Comparison of ENCODE assay signal across 10 cellular contexts in genomic region chr6:24931752-24932691, GRCh38. TPM values are rescaled to one million over a fixed set of nuclear protein-coding genes. Genes with fewer than 3 reads are reported as not detected.
DNase-seq lines count a peak whose midpoint lies in the region; ATAC-seq lines count a peak whose summit lies in the region.
"Had no signal": no experiment of that assay in that cellular context is flagged by ENCODE, and none has a peak within 500 bp of the region (broad histone marks: within the 10 kb centered on the region; RNA-seq: fewer than 3 reads in every experiment).

No MANE protein-coding gene starts in this region.

- CTCF ChIA-PET in activated naive CD4-positive, alpha-beta T cell treated with anti-CD3 and anti-CD28 coated beads for 36 hours (lab: Charles Lee): interaction anchor here (1.0 to 9.6 kb wide), 24 partner anchors 9 to 104 kb away, joined by 3 to 168 read pairs (median 17); no protein-coding TSS in a partner anchor

- no peak for ATAC-seq in central memory CD8-positive, alpha-beta T cell (replicated peaks; ENCODE audit: extremely low read depth, poor library complexity, severe bottlenecking)
- ATAC-seq in stimulated activated naive CD8-positive, alpha-beta T cell treated with anti-CD3 and anti-CD28 coated beads, Interleukin-15, amount 100 ng/mL, for 72 hours: peak; percentile 35
- ATAC-seq in GM19452 (IDR thresholded peaks at IDR 0.05; ENCODE audit: unreplicated experiment): no peak
- ATAC-seq: K562 had no signal

- peak overlapping the region; percentile 24 for H3K4me3 ChIP-seq in Jurkat, Clone E6-1 (ENCODE audit: low read length)
- no peak overlapping the region for H3K4me3 ChIP-seq in SJCRH30
- H3K4me3 ChIP-seq: K562 had no signal

- H3K27me3 ChIP-seq in SJCRH30: no peaks in the 10 kb centered on the region

- no peak for DNase-seq in activated naive CD4-positive, alpha-beta T cell treated with anti-CD3 and anti-CD28 coated beads for 36 hours
- DNase-seq in activated naive CD4-positive, alpha-beta T cell treated with anti-CD3 and anti-CD28 coated beads, Interleukin-2, amount 50 U/mL, for 16 hours: no peak
- DNase-seq in Jurkat, Clone E6-1 (ENCODE audit: low read depth, low spot score): peak; percentile 87
- DNase-seq in central memory CD8-positive, alpha-beta T cell (ENCODE audit: low spot score in 2 of 2): no peak
- no peak for DNase-seq in stimulated activated naive CD8-positive, alpha-beta T cell treated with anti-CD3 and anti-CD28 coated beads, Interleukin-15, amount 100 ng/mL, for 72 hours
- DNase-seq in NCI-H1436 (lab: John Stamatoyannopoulos, UW) (no peak), SJCRH30 (no peak)

- no peaks in the 10 kb centered on the region for H3K36me3 ChIP-seq in SJCRH30

- H3K4me1 ChIP-seq in SJCRH30: peaks cover 12% of the 10 kb centered on the region; the same call in 1 of the 2 replicates

- peaks cover 6% of the 10 kb centered on the region for H3K9me3 Mint-ChIP-seq in activated naive CD4-positive, alpha-beta T cell treated with anti-CD3 and anti-CD28 coated beads for 36 hours
- H3K9me3 Mint-ChIP-seq in central memory CD8-positive, alpha-beta T cell: peaks cover 6% of the 10 kb centered on the region
- H3K9me3 Mint-ChIP-seq in stimulated activated naive CD8-positive, alpha-beta T cell treated with anti-CD3 and anti-CD28 coated beads, Interleukin-15, amount 100 ng/mL, for 72 hours: peaks cover 7 to 8% of the 10 kb centered on the region in 2 donors

- H3K4me1 Mint-ChIP-seq in activated naive CD4-positive, alpha-beta T cell treated with anti-CD3 and anti-CD28 coated beads for 36 hours (ENCODE audit: low read depth): peaks cover 66% of the 10 kb centered on the region
- H3K4me1 Mint-ChIP-seq in central memory CD8-positive, alpha-beta T cell: peaks cover 41% of the 10 kb centered on the region
- H3K4me1 Mint-ChIP-seq in stimulated activated naive CD8-positive, alpha-beta T cell treated with anti-CD3 and anti-CD28 coated beads, Interleukin-15, amount 100 ng/mL, for 72 hours: peaks cover 61% of the 10 kb centered on the region

- H3K27me3 Mint-ChIP-seq in activated naive CD4-positive, alpha-beta T cell treated with anti-CD3 and anti-CD28 coated beads for 36 hours (ENCODE audit: low read depth): no peaks in the 10 kb centered on the region
- no peaks in the 10 kb centered on the region for H3K27me3 Mint-ChIP-seq in central memory CD8-positive, alpha-beta T cell
- H3K27me3 Mint-ChIP-seq in stimulated activated naive CD8-positive, alpha-beta T cell treated with anti-CD3 and anti-CD28 coated beads, Interleukin-15, amount 100 ng/mL, for 72 hours: no peaks in the 10 kb centered on the region

- no peaks in the 10 kb centered on the region for H3K9me3 ChIP-seq in SJCRH30 (replicated peaks)

- peak overlapping the region; percentile 96 for H3K27ac Mint-ChIP-seq in activated naive CD4-positive, alpha-beta T cell treated with anti-CD3 and anti-CD28 coated beads for 36 hours
- H3K27ac Mint-ChIP-seq in central memory CD8-positive, alpha-beta T cell (ENCODE audit: low read depth): peak overlapping the region; percentile 98
- peak overlapping the region; percentile 14 to 98 for H3K27ac Mint-ChIP-seq in stimulated activated naive CD8-positive, alpha-beta T cell treated with anti-CD3 and anti-CD28 coated beads, Interleukin-15, amount 100 ng/mL, for 72 hours

- H3K36me3 Mint-ChIP-seq in activated naive CD4-positive, alpha-beta T cell treated with anti-CD3 and anti-CD28 coated beads for 36 hours (ENCODE audit: low read depth): peaks cover 21% of the 10 kb centered on the region
- peaks cover 73% of the 10 kb centered on the region for H3K36me3 Mint-ChIP-seq in central memory CD8-positive, alpha-beta T cell (ENCODE audit: insufficient read depth)

- intact Hi-C loops in activated naive CD4-positive, alpha-beta T cell treated with anti-CD3 and anti-CD28 coated beads for 36 hours (cut with micrococcal nuclease): loop anchor here (1.0 to 10.0 kb wide), 14 partner anchors 8 to 1193 kb away; a partner anchor contains a TSS

- H3K27ac ChIP-seq in SJCRH30: no peak overlapping the region

- H3K4me3 Mint-ChIP-seq in activated naive CD4-positive, alpha-beta T cell treated with anti-CD3 and anti-CD28 coated beads for 36 hours: peak overlapping the region; percentile 96
- H3K4me3 Mint-ChIP-seq in central memory CD8-positive, alpha-beta T cell: peak overlapping the region; percentile 99
- peak overlapping the region; percentile 86 to 91 for H3K4me3 Mint-ChIP-seq in stimulated activated naive CD8-positive, alpha-beta T cell treated with anti-CD3 and anti-CD28 coated beads, Interleukin-15, amount 100 ng/mL, for 72 hours

RNA-seq across cellular contexts. Expression of gene RIPOR2, which starts 3.7 kb away (rescaled TPM):
- total RNA-seq in activated naive CD4-positive, alpha-beta T cell treated with anti-CD3 and anti-CD28 coated beads for 36 hours: 100 to 1,000 TPM; 111 to 116 TPM
- polyA plus RNA-seq in Jurkat, Clone E6-1 (2012; ENCODE audit: insufficient read depth, insufficient read length): 11.6 TPM
- total RNA-seq in SJCRH30 (2014; rRNA removed; shearing (Covaris generic)): 3.0 and 3.9 TPM in 2 replicates
- total RNA-seq: pulmonary artery endothelial cell had no signal

Comparison
In these comparisons a context has a peak if more than half of its experiments do, and no peak if none do; other contexts are left out.
1. RNA of gene RIPOR2, which starts 3.7 kb away (total RNA-seq): 111 to 116 TPM in activated naive CD4-positive, alpha-beta T cell treated with anti-CD3 and anti-CD28 coated beads for 36 hours; 3.0 to 3.9 TPM in SJCRH30; every median in the first group is over 10 times any median in the second.
2. Peak in every context shown above with its lines, with median percentiles within 50 percentile points of each other: H3K27ac Mint-ChIP-seq and H3K4me3 Mint-ChIP-seq.